18 cellular contexts compared by ENCODE assay signal in genomic region chr2:111055735-111056134, GRCh38.
DNase-seq lines count a peak whose midpoint lies in the region; ATAC-seq and TF ChIP-seq lines count a peak whose summit lies in the region.
"Had no signal": no experiment of that assay in that cellular context is flagged by ENCODE, and none has a peak within 500 bp of the region (broad histone marks: within the 10 kb centered on the region; RNA-seq: fewer than 3 reads in every experiment).

No MANE protein-coding gene starts in this region.

- H3K9me2 ChIP-seq in DOHH2 (replicated peaks; ENCODE audit: control insufficient read depth, low read length) (no peaks in the 10 kb centered on the region), OCI-LY7 (ENCODE audit: insufficient read depth, low read length) (no peaks in the 10 kb centered on the region)

- no peaks in the 10 kb centered on the region for H3K79me2 ChIP-seq in DOHH2 (ENCODE audit: control insufficient read depth, low read length)
- H3K79me2 ChIP-seq in OCI-LY7 (ENCODE audit: insufficient read depth, low read depth, low read length): peaks cover 5% of the 10 kb centered on the region; the same call in 1 of the 2 replicates
- H3K79me2 ChIP-seq in neural progenitor cell (ENCODE audit: low read depth): no peaks in the 10 kb centered on the region

- peaks cover 9% of the 10 kb centered on the region for H3K9me3 Mint-ChIP-seq in neural progenitor cell

- CTCF ChIA-PET in OCI-LY7 (lab: Charles Lee; ENCODE audit: unreplicated experiment): interaction anchor here (0.8 kb wide), 1 partner anchor 30 kb away, joined by 3 read pairs; no protein-coding TSS in a partner anchor

- H3K27me3 ChIP-seq in DOHH2 (ENCODE audit: control insufficient read depth, low read length) (no peaks in the 10 kb centered on the region), neural progenitor cell (no peaks in the 10 kb centered on the region)

- peaks cover 24% of the 10 kb centered on the region for H3K4me1 Mint-ChIP-seq in neural progenitor cell

- peak; percentile 19 for DNase-seq in NCI-H345 (lab: John Stamatoyannopoulos, UW)
- DNase-seq in NCI-H345 treated with DMSO at 0.1 percent for 48 hours (lab: John Stamatoyannopoulos, UW; ENCODE audit: unreplicated experiment): no peak
- DNase-seq in OCI-LY7 (ENCODE audit: low spot score): no peak
- no peak for DNase-seq in neural progenitor cell (ENCODE audit: low spot score)
- no peak for DNase-seq in omental fat pad (ENCODE audit: low spot score)
- DNase-seq in hippocampal formation (lab: John Stamatoyannopoulos, UW): no peak
- DNase-seq: DMS 273 treated with DMSO at 0.1 percent for 48 hours, EL, HCEC 1CT, NCI-H1436, NCI-H2081, NCI-H446 treated with DMSO at 0.1 percent for 48 hours, NCI-H748 treated with DMSO at 0.1 percent for 48 hours, PC-9, SJCRH30 had no signal

- H3K36me3 Mint-ChIP-seq in neural progenitor cell: no peaks in the 10 kb centered on the region

- H2AFZ ChIP-seq in OCI-LY7 (ENCODE audit: low read length): peak overlapping the region; percentile 5; the same call in 1 of the 2 replicates
- no peak overlapping the region for H2AFZ ChIP-seq in neural progenitor cell (replicated peaks)
- H2AFZ ChIP-seq: PC-9 had no signal

- intact Hi-C loops in OCI-LY7 (cut with micrococcal nuclease; ENCODE audit: unreplicated experiment): loop anchor here (5.0 kb wide), 1 partner anchor 652 kb away; no protein-coding TSS in a partner anchor

- no peak for ATAC-seq in omental fat pad (ENCODE audit: low FRiP score)
- no peak for ATAC-seq in HG02759 (IDR thresholded peaks at IDR 0.05; ENCODE audit: unreplicated experiment)

- H3K27me3 Mint-ChIP-seq in neural progenitor cell (ENCODE audit: insufficient read depth, low read depth): peaks cover 4% of the 10 kb centered on the region

- TF ChIP-seq CTCF in DOHH2 (IDR thresholded peaks at IDR 0.05; ENCODE audit: low read depth, low read length, poor library complexity, severe bottlenecking) (no peak), OCI-LY7 (conservative IDR thresholded peaks at IDR 0.05; ENCODE audit: low read length) (no peak), neural progenitor cell (IDR thresholded peaks at IDR 0.05) (no peak), omental fat pad (IDR thresholded peaks at IDR 0.05) (no peak)

- H3K36me3 ChIP-seq in DOHH2 (ENCODE audit: control insufficient read depth, low read length) (no peaks in the 10 kb centered on the region), OCI-LY7 (ENCODE audit: insufficient read depth, low read length) (peaks cover 13% of the 10 kb centered on the region; the same call in 1 of the 2 replicates), neural progenitor cell (no peaks in the 10 kb centered on the region)
- H3K36me3 ChIP-seq: SJCRH30 had no signal

- H3K4me2 ChIP-seq in DOHH2 (ENCODE audit: low read length) (peak overlapping the region; percentile 44), OCI-LY7 (ENCODE audit: low read length) (peak overlapping the region; percentile 80), neural progenitor cell (peak overlapping the region; percentile 63)
- H3K4me2 ChIP-seq: PC-9 had no signal

- H4K20me1 ChIP-seq in DOHH2 (ENCODE audit: control insufficient read depth, insufficient read depth, low read depth, low read length) (no peaks in the 10 kb centered on the region), OCI-LY7 (ENCODE audit: insufficient read depth, low read length) (no peaks in the 10 kb centered on the region), neural progenitor cell (ENCODE audit: low read depth) (no peaks in the 10 kb centered on the region)

- BruUV-seq in OCI-LY7 (replicated peaks; lab: Mats Ljungman, UMichigan): no TSS peak

- peak overlapping the region; percentile 43 for H3K27ac Mint-ChIP-seq in neural progenitor cell

- H3K4me3 ChIP-seq in DOHH2 (ENCODE audit: low read length): 0 out of 2 replicates have a peak overlapping the region, but pooled peaks have one; percentile 7
- H3K4me3 ChIP-seq in OCI-LY7 (ENCODE audit: low read depth, low read length, poor library complexity, severe bottlenecking): no peak overlapping the region
- no peak overlapping the region for H3K4me3 ChIP-seq in neural progenitor cell
- H3K4me3 ChIP-seq: PC-9, SJCRH30 had no signal

- H3K9me3 ChIP-seq in DOHH2 (ENCODE audit: control insufficient read depth, insufficient read depth, low read length) (peaks cover 8% of the 10 kb centered on the region; the same call in 1 of the 2 replicates), OCI-LY7 (ENCODE audit: low read length) (peaks cover 18% of the 10 kb centered on the region), neural progenitor cell (ENCODE audit: low read depth) (peaks cover under 1% of the 10 kb centered on the region)
- H3K9me3 ChIP-seq: SJCRH30 had no signal

- POLR2A ChIA-PET in OCI-LY7 (lab: Charles Lee): interaction anchor here (0.7 to 2.7 kb wide), 8 partner anchors 9 to 69 kb away, joined by 3 to 10 read pairs (median 6); partner anchors contain the start of gene BCL2L11

- H3F3A ChIP-seq in DOHH2 (ENCODE audit: control insufficient read depth, insufficient read depth) (peaks cover 15% of the 10 kb centered on the region), neural progenitor cell (ENCODE audit: low read depth) (peaks cover 18% of the 10 kb centered on the region)

- H3K27ac ChIP-seq in DOHH2 (ENCODE audit: low read depth, low read length): no peak overlapping the region
- H3K27ac ChIP-seq in OCI-LY7 (ENCODE audit: low read depth, low read length, poor library complexity, severe bottlenecking): peak overlapping the region; percentile 87
- no peak overlapping the region for H3K27ac ChIP-seq in neural progenitor cell
- H3K27ac ChIP-seq: C4-2B, PC-9, SJCRH30 had no signal

- H3K4me3 Mint-ChIP-seq in neural progenitor cell: peak overlapping the region; percentile 11

- no peak overlapping the region for H3K9ac ChIP-seq in neural progenitor cell

- H3K4me1 ChIP-seq in DOHH2 (ENCODE audit: control insufficient read depth, low read length) (peaks cover 83% of the 10 kb centered on the region), OCI-LY7 (ENCODE audit: insufficient read depth, low read length, poor library complexity, severe bottlenecking) (peaks cover 84% of the 10 kb centered on the region), neural progenitor cell (peaks cover 29% of the 10 kb centered on the region)
- H3K4me1 ChIP-seq: SJCRH30 had no signal
